27 cellular contexts compared by ENCODE assay signal in genomic region chr21:45332415-45332814, GRCh38. TPM values are rescaled to one million over a fixed set of nuclear protein-coding genes. Genes with fewer than 3 reads are reported as not detected.
DNase-seq lines count a peak whose midpoint lies in the region; ATAC-seq and TF ChIP-seq lines count a peak whose summit lies in the region.
"Had no signal": no experiment of that assay in that cellular context is flagged by ENCODE, and none has a peak within 500 bp of the region (broad histone marks: within the 10 kb centered on the region; RNA-seq: fewer than 3 reads in every experiment).

No MANE protein-coding gene starts in this region.

- no peaks in the 10 kb centered on the region for H3K9me3 Mint-ChIP-seq in endodermal cell
- no peaks in the 10 kb centered on the region for H3K9me3 Mint-ChIP-seq in activated CD4-positive, alpha-beta memory T cell treated with anti-CD3 and anti-CD28 coated beads for 36 hours
- H3K9me3 Mint-ChIP-seq: activated naive CD8-positive, alpha-beta T cell treated with anti-CD3 and anti-CD28 coated beads, Interleukin-2, amount 50 U/mL, for 24 hours; naive thymus-derived CD8-positive, alpha-beta T cell; T-helper 2 cell treated with Interferon-gamma antibody and Interleukin-4, amounts not matched to agents 5 μg/mL and 100 μg/mL, for 36 hours had no signal

- H4K91ac ChIP-seq in neuronal stem cell (ENCODE audit: low read depth, low read length, poor library complexity), result peak overlapping the region; percentile 97

- no peak overlapping the region for H2BK5ac ChIP-seq in neuronal stem cell (ENCODE audit: low read length)

- peaks cover 44% of the 10 kb centered on the region for H3K4me1 Mint-ChIP-seq in endodermal cell
- H3K4me1 Mint-ChIP-seq in activated CD4-positive, alpha-beta memory T cell treated with anti-CD3 and anti-CD28 coated beads for 36 hours (ENCODE audit: low read depth), result no peaks in the 10 kb centered on the region
- H3K4me1 Mint-ChIP-seq: activated naive CD8-positive, alpha-beta T cell treated with anti-CD3 and anti-CD28 coated beads, Interleukin-2, amount 50 U/mL, for 24 hours had no signal

- H3K4me1 ChIP-seq in endodermal cell (ENCODE audit: control insufficient read depth, insufficient read depth, low read length) (peaks cover 27% of the 10 kb centered on the region), neuronal stem cell (ENCODE audit: control insufficient read depth in 2 of 2, insufficient read depth in 1 of 2, low read depth in 1 of 2, low read length in 2 of 2) (peaks cover 33% of the 10 kb centered on the region in 2 donors)
- H3K4me1 ChIP-seq: gastrocnemius medialis had no signal

- H3K27me3 ChIP-seq in endodermal cell (ENCODE audit: control insufficient read depth, insufficient read depth, low read length, poor library complexity, severe bottlenecking), result no peaks in the 10 kb centered on the region
- peaks cover 0 to 45% (median 0%) of the 10 kb centered on the region in 3 experiments for H3K27me3 ChIP-seq in neuronal stem cell (ENCODE audit: control insufficient read depth in 3 of 3, insufficient read depth in 3 of 3, low read depth in 1 of 3, low read length in 3 of 3)
- H3K27me3 ChIP-seq: body of pancreas, MG63, thyroid gland had no signal

- H3K18ac ChIP-seq in neuronal stem cell (ENCODE audit: low read length), result no peak overlapping the region

- DNase-seq in left cardiac atrium (peak; percentile 1), cardiac septum (ENCODE audit: low spot score) (no peak), endodermal cell (peak; percentile 47), neuronal stem cell (ENCODE audit: low spot score) (no peak), NK-92 (lab: John Stamatoyannopoulos, UW; ENCODE audit: unreplicated experiment) (no peak)
- DNase-seq in activated CD4-positive, alpha-beta memory T cell treated with anti-CD3 and anti-CD28 coated beads for 36 hours, result no peak
- DNase-seq: activated CD4-positive, alpha-beta T cell treated with anti-CD3 and anti-CD28 coated beads, Interleukin-2, amount 50 U/mL, for 4 hours; activated naive CD8-positive, alpha-beta T cell treated with anti-CD3 and anti-CD28 coated beads, Interleukin-2, amount 50 U/mL, for 24 hours; Calu3; effector memory CD4-positive, alpha-beta T cell; esophagus squamous epithelium; GM23248; MG63; naive thymus-derived CD8-positive, alpha-beta T cell; NCI-H1417; NCI-H2081 treated with DMSO at 0.1 percent for 48 hours; NCI-H510A; stimulated activated CD4-positive, alpha-beta T cell treated with anti-CD3 and anti-CD28 coated beads, Interleukin-4, amount 100 ng/mL, for 24 hours; stimulated activated naive CD8-positive, alpha-beta T cell treated with anti-CD3 and anti-CD28 coated beads, Interleukin-15, Interleukin-2, amounts not matched to agents 100 U/mL and 50 U/mL, for 24 hours; thyroid gland had no signal

- H3K27ac ChIP-seq in endodermal cell (ENCODE audit: low read depth, low read length) (no peak overlapping the region), neuronal stem cell (replicated peaks; ENCODE audit: low read length) (no peak overlapping the region)
- H3K27ac ChIP-seq: BLaER1 treated with 17β-estradiol and CSF1 and Interleukin-3, amounts not matched to agents 10 nM and 100 nM; gastrocnemius medialis; GM23248; thyroid gland had no signal

- no peak overlapping the region for H3K4me3 Mint-ChIP-seq in endodermal cell
- no peak overlapping the region for H3K4me3 Mint-ChIP-seq in activated CD4-positive, alpha-beta memory T cell treated with anti-CD3 and anti-CD28 coated beads for 36 hours
- H3K4me3 Mint-ChIP-seq: activated naive CD8-positive, alpha-beta T cell treated with anti-CD3 and anti-CD28 coated beads, Interleukin-2, amount 50 U/mL, for 24 hours; naive thymus-derived CD8-positive, alpha-beta T cell; T-helper 2 cell treated with Interferon-gamma antibody and Interleukin-4, amounts not matched to agents 5 μg/mL and 100 μg/mL, for 36 hours had no signal

- no peaks in the 10 kb centered on the region for H3K27me3 Mint-ChIP-seq in endodermal cell (ENCODE audit: insufficient read depth)
- peaks cover 2% of the 10 kb centered on the region for H3K27me3 Mint-ChIP-seq in activated CD4-positive, alpha-beta memory T cell treated with anti-CD3 and anti-CD28 coated beads for 36 hours
- H3K27me3 Mint-ChIP-seq: naive thymus-derived CD8-positive, alpha-beta T cell had no signal

- peak overlapping the region; percentile 97 for H2BK12ac ChIP-seq in neuronal stem cell (ENCODE audit: low read length)

- H3K9me3 ChIP-seq in endodermal cell (ENCODE audit: control insufficient read depth, low read length), result no peaks in the 10 kb centered on the region
- H3K9me3 ChIP-seq in neuronal stem cell (replicated peaks in 1 of 2; ENCODE audit: control insufficient read depth in 2 of 2, insufficient read depth in 1 of 2, low read depth in 1 of 2, low read length in 2 of 2), result peaks cover 0 to 3% of the 10 kb centered on the region in 2 donors
- H3K9me3 ChIP-seq: BLaER1 treated with 17β-estradiol and CSF1 and Interleukin-3, amounts not matched to agents 10 nM and 100 nM; body of pancreas; esophagus squamous epithelium; gastrocnemius medialis; MG63; thyroid gland had no signal

- peak overlapping the region; percentile 56 for H3K27ac Mint-ChIP-seq in endodermal cell
- no peak overlapping the region for H3K27ac Mint-ChIP-seq in activated CD4-positive, alpha-beta memory T cell treated with anti-CD3 and anti-CD28 coated beads for 36 hours
- H3K27ac Mint-ChIP-seq: activated naive CD8-positive, alpha-beta T cell treated with anti-CD3 and anti-CD28 coated beads, Interleukin-2, amount 50 U/mL, for 24 hours; T-helper 2 cell treated with Interferon-gamma antibody and Interleukin-4, amounts not matched to agents 5 μg/mL and 100 μg/mL, for 36 hours had no signal

- no peak overlapping the region for H4K8ac ChIP-seq in neuronal stem cell (ENCODE audit: low read depth, low read length)

- ATAC-seq in left cardiac atrium (no peak), GM21786 (IDR thresholded peaks at IDR 0.05; ENCODE audit: unreplicated experiment) (no peak), GM19397 (IDR thresholded peaks at IDR 0.05; ENCODE audit: unreplicated experiment) (no peak)
- ATAC-seq: activated naive CD8-positive, alpha-beta T cell treated with anti-CD3 and anti-CD28 coated beads, Interleukin-2, amount 50 U/mL, for 24 hours; body of pancreas; gastrocnemius medialis; naive thymus-derived CD8-positive, alpha-beta T cell; SK-N-SH treated with all-trans-retinoic acid at 6 μM for 48 hours; stimulated activated naive CD8-positive, alpha-beta T cell treated with anti-CD3 and anti-CD28 coated beads, Interleukin-15, Interleukin-2, amounts not matched to agents 100 U/mL and 50 U/mL, for 24 hours had no signal

- H3K9ac ChIP-seq in endodermal cell (ENCODE audit: extremely low read depth, low read length, poor library complexity, severe bottlenecking), result no peak overlapping the region
- H3K9ac ChIP-seq in neuronal stem cell (ENCODE audit: low read depth, low read length, poor library complexity), result peak overlapping the region; percentile 65
- H3K9ac ChIP-seq: BLaER1 treated with 17β-estradiol and CSF1 and Interleukin-3, amounts not matched to agents 10 nM and 100 nM; GM23248 had no signal

- H3K36me3 Mint-ChIP-seq in endodermal cell (ENCODE audit: low read depth), result no peaks in the 10 kb centered on the region
- no peaks in the 10 kb centered on the region for H3K36me3 Mint-ChIP-seq in activated CD4-positive, alpha-beta memory T cell treated with anti-CD3 and anti-CD28 coated beads for 36 hours
- H3K36me3 Mint-ChIP-seq: naive thymus-derived CD8-positive, alpha-beta T cell had no signal

- intact Hi-C loops in left cardiac atrium (cut with DNase I) (no loop called here), cardiac septum (cut with DNase I) (no loop called here)
- intact Hi-C loops in activated CD4-positive, alpha-beta memory T cell treated with anti-CD3 and anti-CD28 coated beads for 36 hours (cut with micrococcal nuclease), result no loop called here

- H3K36me3 ChIP-seq in endodermal cell (ENCODE audit: control insufficient read depth, insufficient read depth, low read length) (no peaks in the 10 kb centered on the region), neuronal stem cell (replicated peaks in 1 of 2; ENCODE audit: control insufficient read depth in 2 of 2, insufficient read depth in 2 of 2, low read length in 2 of 2) (peaks cover 0 to 3% of the 10 kb centered on the region in 2 donors)
- H3K36me3 ChIP-seq: BLaER1 treated with 17β-estradiol and CSF1 and Interleukin-3, amounts not matched to agents 10 nM and 100 nM; esophagus squamous epithelium; gastrocnemius medialis; MG63; thyroid gland had no signal

- CTCF ChIA-PET in activated CD4-positive, alpha-beta memory T cell treated with anti-CD3 and anti-CD28 coated beads for 36 hours (lab: Charles Lee), result no interaction called here

- no peaks in the 10 kb centered on the region for H3K79me1 ChIP-seq in neuronal stem cell (ENCODE audit: low read depth, low read length)

- no peak overlapping the region for H3K4me2 ChIP-seq in neuronal stem cell (ENCODE audit: insufficient read depth, low read length, poor library complexity, severe bottlenecking)

- 93 to 100% methylated on average over 1 to 4 of the region's 4 CpGs for WGBS in endodermal cell (ENCODE audit: insufficient coverage in 1 of 2, insufficient read length in 1 of 2), 2 experiments
- no CpG with 5 or more reads among the region's 4 CpGs for WGBS in neuronal stem cell (ENCODE audit: extremely low coverage in 2 of 2, insufficient read length in 2 of 2, insufficient replicate concordance in 1 of 2), 2 donors

- no peak overlapping the region for H2BK15ac ChIP-seq in neuronal stem cell (ENCODE audit: low read length)

- H3K4me3 ChIP-seq in endodermal cell (ENCODE audit: low read length) (no peak overlapping the region), neuronal stem cell (ENCODE audit: low read length in 2 of 2) (peak overlapping the region in 1 of 2 donors; percentile 70)
- H3K4me3 ChIP-seq: BLaER1 treated with 17β-estradiol and CSF1 and Interleukin-3, amounts not matched to agents 10 nM and 100 nM; body of pancreas; esophagus squamous epithelium; gastrocnemius medialis; GM23248; MG63; thyroid gland had no signal

- no peak overlapping the region for H2BK120ac ChIP-seq in neuronal stem cell (ENCODE audit: low read depth, low read length)

- H2AFZ ChIP-seq in neuronal stem cell (ENCODE audit: low read length), result no peak overlapping the region
- H2AFZ ChIP-seq: GM23248 had no signal

- peak overlapping the region; percentile 66 for H3K23ac ChIP-seq in neuronal stem cell (ENCODE audit: low read depth, low read length, poor library complexity)

- H2AK5ac ChIP-seq in neuronal stem cell (ENCODE audit: low read depth, low read length), result no peak overlapping the region

- POLR2A ChIA-PET in activated CD4-positive, alpha-beta memory T cell treated with anti-CD3 and anti-CD28 coated beads for 36 hours (lab: Charles Lee), result no interaction called here

- no peak for TF ChIP-seq CTCF in endodermal cell (conservative IDR thresholded peaks at IDR 0.05)

- H3K14ac ChIP-seq in neuronal stem cell (ENCODE audit: low read length), result peak overlapping the region; percentile 14

- no peak overlapping the region for H3K4ac ChIP-seq in neuronal stem cell (ENCODE audit: low read length)

RNA-seq across cellular contexts. Expression of gene POFUT2, which starts 44.7 kb away (rescaled TPM):
- 10 to 100 TPM; 18.1 to 20.3 TPM for total RNA-seq in left cardiac atrium
- 20.1 TPM for total RNA-seq in cardiac septum
- 10 to 100 TPM; 49.0 to 73.3 TPM for total RNA-seq in endodermal cell
- polyA plus RNA-seq in endodermal cell (2013, experiment 1 of 2), result 55.1 TPM
- 46.9 TPM for polyA plus RNA-seq in endodermal cell (2013, experiment 2 of 2)
- polyA plus RNA-seq in neuronal stem cell (2013, experiment 1 of 2), result 33.3 TPM
- polyA plus RNA-seq in neuronal stem cell (2013, experiment 2 of 2), result 32.4 TPM
- total RNA-seq in activated CD4-positive, alpha-beta memory T cell treated with anti-CD3 and anti-CD28 coated beads for 36 hours, result 10 to 100 TPM; 14.3 TPM

Comparison
In these comparisons a context has a peak if more than half of its experiments do, and no peak if none do; other contexts are left out.
1. DNase-seq: peak in left cardiac atrium (single experiment) and endodermal cell (single experiment); none in cardiac septum (single experiment), neuronal stem cell (single experiment), activated CD4-positive, alpha-beta memory T cell treated with anti-CD3 and anti-CD28 coated beads for 36 hours (single experiment) and NK-92 (single experiment).